ENCODE assay signal across 21 cellular contexts in the genomic region with DNA sequence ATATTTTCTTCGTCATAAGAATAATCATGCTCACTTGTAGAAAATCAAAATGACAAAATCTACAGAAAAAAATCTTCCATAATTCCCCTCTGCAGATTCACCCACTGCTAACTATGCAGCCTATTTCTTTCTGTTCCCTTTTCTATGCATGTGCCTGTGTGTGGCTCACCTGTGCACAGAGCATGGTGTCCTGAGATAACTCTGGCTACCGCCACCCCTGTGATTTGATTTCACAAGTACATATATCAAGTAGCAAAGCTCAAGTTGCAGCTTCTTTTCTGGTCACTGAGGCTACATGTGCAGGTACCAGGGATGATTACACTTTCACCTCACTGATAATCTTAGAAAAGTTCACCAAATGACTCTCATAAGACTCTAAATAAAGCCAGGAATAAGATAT. TPM values are rescaled to one million over a fixed set of nuclear protein-coding genes. Genes with fewer than 3 reads are reported as not detected.
"Had no signal": no experiment of that assay in that cellular context is flagged by ENCODE, and none has a peak within 500 bp of the region (broad histone marks: within the 10 kb centered on the region; RNA-seq: fewer than 3 reads in every experiment).

No MANE protein-coding gene starts in this region.

- H3K9ac ChIP-seq: SK-N-SH had no signal

- H3K27ac ChIP-seq: spleen, transverse colon had no signal

- H3K4me3 ChIP-seq: lung, spleen, transverse colon had no signal

- H3K9me3 Mint-ChIP-seq: activated naive CD4-positive, alpha-beta T cell treated with anti-CD3 and anti-CD28 coated beads, Interleukin-2, amount 50 U/mL, for 24 hours; nephron had no signal

- H3K27me3 Mint-ChIP-seq: activated naive CD4-positive, alpha-beta T cell treated with anti-CD3 and anti-CD28 coated beads, Interleukin-2, amount 50 U/mL, for 24 hours had no signal

- FAIRE-seq: endometrium, TTC549 had no signal

- H3K4me2 ChIP-seq: SK-N-SH had no signal

- H3K27ac Mint-ChIP-seq: activated naive CD4-positive, alpha-beta T cell treated with anti-CD3 and anti-CD28 coated beads, Interleukin-2, amount 50 U/mL, for 24 hours; nephron had no signal

- H3K4me3 Mint-ChIP-seq: activated naive CD4-positive, alpha-beta T cell treated with anti-CD3 and anti-CD28 coated beads, Interleukin-2, amount 50 U/mL, for 24 hours; nephron had no signal

- H3K9me3 ChIP-seq: SK-N-SH, spleen, transverse colon had no signal

- H3K27me3 ChIP-seq: spleen, transverse colon had no signal

- DNase-seq: activated CD4-positive, CD25-positive, alpha-beta regulatory T cell; activated effector memory CD4-positive, alpha-beta T cell treated with Interleukin-2 at 50 U/mL for 16 hours; activated T-cell treated with anti-CD3 and anti-CD28 coated beads for 4 hours; glutamatergic neuron; left cardiac atrium; occipital lobe; SK-N-SH; spleen; stimulated activated CD4-positive, alpha-beta T cell treated with anti-CD3 and anti-CD28 coated beads, Interleukin-1b, Interleukin-23, amount 100 ng/mL, for 48 hours; stimulated activated naive CD4-positive, alpha-beta T cell; substantia nigra; transverse colon had no signal

- ATAC-seq: esophagus mucosa, left cardiac atrium, sciatic nerve had no signal

RNA-seq across cellular contexts. Expression of a gene that starts 41.2 kb away (rescaled TPM):
- total RNA-seq: chondrocyte, dermis microvascular lymphatic vessel endothelial cell had no signal
